ENCODE assay signal across 1 cellular context in genomic region chr3:30141178-30141581, GRCh38.
TF ChIP-seq lines count a peak whose summit lies in the region.

No MANE protein-coding gene starts in this region.

TF ChIP-seq in SK-N-SH, 30 proteins besides CTCF, POLR2A, EP300 and RAD21 (continued from another document):
- TF ChIP-seq USF2 (IDR thresholded peaks at IDR 0.05; ENCODE audit: borderline replicate concordance, low read depth, low read length): no peak
- no peak for TF ChIP-seq MAX (IDR thresholded peaks at IDR 0.05; ENCODE audit: low read depth)
- TF ChIP-seq NFIC (IDR thresholded peaks at IDR 0.05; ENCODE audit: borderline replicate concordance): no peak; the same call in 1 of the 2 replicates
